In the genomic region with DNA sequence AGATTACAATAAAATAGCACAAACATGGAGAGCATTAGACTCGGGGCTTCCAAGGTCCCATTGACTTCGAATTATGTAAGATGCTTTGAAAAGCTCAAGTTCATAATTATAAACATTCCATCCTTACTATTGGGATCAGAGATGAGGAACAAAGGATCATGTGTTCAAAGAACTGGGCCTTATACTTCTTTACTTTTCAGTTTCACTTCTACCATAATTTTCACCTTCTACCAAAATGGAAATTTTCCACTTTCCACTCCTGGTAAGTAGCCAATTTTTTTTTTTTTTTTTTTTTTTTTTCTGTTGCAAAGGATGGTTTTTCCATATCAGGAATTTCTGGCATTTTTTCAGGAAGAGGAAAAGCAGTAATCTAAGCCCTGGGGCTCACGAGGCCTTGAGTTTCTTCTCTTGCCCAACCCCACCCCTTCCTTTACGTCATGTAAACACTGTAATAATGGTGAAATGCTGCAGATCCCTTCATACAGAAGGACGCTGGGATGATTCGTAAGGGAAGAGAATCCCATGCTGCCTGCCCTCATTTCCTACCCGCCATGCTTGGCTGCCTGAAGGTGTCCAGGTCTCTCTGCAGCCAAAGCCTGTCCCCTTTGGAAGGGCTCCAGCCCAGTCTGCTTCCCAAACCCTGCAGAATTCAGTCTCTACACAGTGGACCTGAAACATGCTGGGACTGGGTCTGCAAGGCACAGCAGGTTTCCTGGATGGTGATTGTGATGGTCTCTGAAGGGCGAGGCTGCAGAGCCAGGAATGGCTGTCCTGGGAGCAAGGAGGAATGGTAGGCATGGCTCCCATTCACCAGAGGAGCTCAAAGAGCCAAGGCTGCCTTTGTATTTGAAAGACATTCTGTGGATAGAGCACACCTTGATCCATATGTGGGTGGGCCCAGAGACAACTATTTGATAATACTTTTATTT, we compare ENCODE assay signal across 11 cellular contexts. TPM values are rescaled to one million over a fixed set of nuclear protein-coding genes. Genes with fewer than 3 reads are reported as not detected.
DNase-seq lines count a peak whose midpoint lies in the region; ATAC-seq lines count a peak whose summit lies in the region.
"Had no signal": no experiment of that assay in that cellular context is flagged by ENCODE, and none has a peak within 500 bp of the region (broad histone marks: within the 10 kb centered on the region; RNA-seq: fewer than 3 reads in every experiment).

No MANE protein-coding gene starts in this region.

- ATAC-seq in HG02610 (IDR thresholded peaks at IDR 0.05; ENCODE audit: unreplicated experiment) = no peak

- H3K4me3 Mint-ChIP-seq in activated naive CD4-positive, alpha-beta T cell treated with anti-CD3 and anti-CD28 coated beads for 36 hours = no peak overlapping the region
- H3K4me3 Mint-ChIP-seq: activated T-cell treated with anti-CD3 and anti-CD28 coated beads, Interleukin-2, amount 50 U/mL, for 24 hours; type B pancreatic cell had no signal

- CTCF ChIA-PET in activated naive CD4-positive, alpha-beta T cell treated with anti-CD3 and anti-CD28 coated beads for 36 hours (lab: Charles Lee) = interaction anchor here (0.5 kb wide), 1 partner anchor 30 kb away, joined by 3 read pairs; no protein-coding TSS in a partner anchor

- no peak overlapping the region for H3K9ac ChIP-seq in skeletal muscle tissue (ENCODE audit: low read depth in 1 of 3, low read length in 3 of 3)

- no peaks in the 10 kb centered on the region for H3K9me3 ChIP-seq in skeletal muscle tissue (ENCODE audit: control insufficient read depth in 3 of 3, low read length in 3 of 3)

- no peak overlapping the region for H3K27ac Mint-ChIP-seq in activated naive CD4-positive, alpha-beta T cell treated with anti-CD3 and anti-CD28 coated beads for 36 hours
- H3K27ac Mint-ChIP-seq: activated T-cell treated with anti-CD3 and anti-CD28 coated beads, Interleukin-2, amount 50 U/mL, for 24 hours; type B pancreatic cell had no signal

- H3K4me1 ChIP-seq in skeletal muscle tissue (ENCODE audit: control insufficient read depth in 3 of 3, insufficient read depth in 3 of 3, low read length in 3 of 3) = peaks cover 5 to 11% (median 8%) of the 10 kb centered on the region in 3 donors

- intact Hi-C loops in activated naive CD4-positive, alpha-beta T cell treated with anti-CD3 and anti-CD28 coated beads for 36 hours (cut with micrococcal nuclease) = no loop called here

- no peaks in the 10 kb centered on the region for H3K27me3 ChIP-seq in skeletal muscle tissue (ENCODE audit: control insufficient read depth in 3 of 3, insufficient read depth in 3 of 3, low read length in 3 of 3)

- peaks cover 3% of the 10 kb centered on the region for H3K27me3 Mint-ChIP-seq in activated naive CD4-positive, alpha-beta T cell treated with anti-CD3 and anti-CD28 coated beads for 36 hours (ENCODE audit: low read depth)
- H3K27me3 Mint-ChIP-seq: activated T-cell treated with anti-CD3 and anti-CD28 coated beads, Interleukin-2, amount 50 U/mL, for 24 hours; type B pancreatic cell had no signal

- peaks cover 17% of the 10 kb centered on the region for H3K4me1 Mint-ChIP-seq in activated naive CD4-positive, alpha-beta T cell treated with anti-CD3 and anti-CD28 coated beads for 36 hours (ENCODE audit: low read depth)

- H3K4me3 ChIP-seq in skeletal muscle tissue (ENCODE audit: low read length in 3 of 3) = no peak overlapping the region

- peaks cover 6% of the 10 kb centered on the region for H3K9me3 Mint-ChIP-seq in activated naive CD4-positive, alpha-beta T cell treated with anti-CD3 and anti-CD28 coated beads for 36 hours
- H3K9me3 Mint-ChIP-seq: type B pancreatic cell had no signal

- DNase-seq in HCEC 1CT = peak; percentile 61
- DNase-seq in cerebellar nuclear complex (lab: John Stamatoyannopoulos, UW) = peak; percentile 73 to 87
- DNase-seq in iris pigment epithelial cell (ENCODE audit: low read depth) = peak; percentile 70
- no peak for DNase-seq in activated naive CD4-positive, alpha-beta T cell treated with anti-CD3 and anti-CD28 coated beads for 36 hours
- DNase-seq in DMS153 (lab: John Stamatoyannopoulos, UW) = no peak
- DNase-seq in HUDEP-2 (lab: John Stamatoyannopoulos, UW; ENCODE audit: unreplicated experiment in 76 of 76) = no peak
- DNase-seq: activated T-cell treated with anti-CD3 and anti-CD28 coated beads, Interleukin-2, amount 50 U/mL, for 24 hours; cortex of kidney had no signal

- H3K27ac ChIP-seq in skeletal muscle tissue (ENCODE audit: low read depth, low read length) = peak overlapping the region; percentile 48

- H3K36me3 ChIP-seq in skeletal muscle tissue (ENCODE audit: control insufficient read depth in 3 of 3, insufficient read depth in 3 of 3, low read length in 3 of 3) = peaks cover 0 to 3% (median 3%) of the 10 kb centered on the region in 3 donors

- no peaks in the 10 kb centered on the region for H3K36me3 Mint-ChIP-seq in activated naive CD4-positive, alpha-beta T cell treated with anti-CD3 and anti-CD28 coated beads for 36 hours (ENCODE audit: low read depth)

RNA-seq across cellular contexts. Expression of a gene that starts 56.9 kb away (rescaled TPM):
- total RNA-seq in skeletal muscle tissue = 4.7 TPM
- total RNA-seq in activated naive CD4-positive, alpha-beta T cell treated with anti-CD3 and anti-CD28 coated beads for 36 hours = under 1 TPM; 0.41 to 0.42 TPM

Comparison
In these comparisons a context has a peak if more than half of its experiments do, and no peak if none do; other contexts are left out.
1. DNase-seq: peak in HCEC 1CT (single experiment), cerebellar nuclear complex (2 of 2) and iris pigment epithelial cell (single experiment); none in activated naive CD4-positive, alpha-beta T cell treated with anti-CD3 and anti-CD28 coated beads for 36 hours (single experiment), DMS153 (single experiment) and HUDEP-2 (0 of 76).